ENCODE assay signal across 1 cellular context in the genomic region with DNA sequence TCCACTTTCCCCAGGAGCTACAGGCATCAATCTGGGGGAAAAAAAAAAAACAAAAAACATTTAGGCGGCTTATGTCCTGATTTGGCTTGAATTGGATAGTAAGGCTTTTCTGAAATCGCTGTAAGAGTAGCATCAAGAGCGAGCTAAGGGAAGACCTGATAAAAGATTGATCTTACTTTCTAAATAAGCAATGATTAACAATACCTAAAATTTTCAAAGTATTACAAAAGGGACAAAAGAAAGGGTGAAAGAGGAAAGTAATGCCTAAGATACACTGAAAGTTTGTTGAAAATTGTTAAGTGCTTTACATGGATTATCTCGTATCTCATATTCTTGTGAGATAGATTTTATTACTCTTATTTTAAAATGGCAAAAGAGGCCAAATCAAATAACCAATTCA.
TF ChIP-seq lines count a peak whose summit lies in the region.

No MANE protein-coding gene starts in this region.

TF ChIP-seq in K562, 482 proteins besides CTCF, POLR2A, EP300 and RAD21 (continued from another document):
- TF ChIP-seq, protein P1, sequence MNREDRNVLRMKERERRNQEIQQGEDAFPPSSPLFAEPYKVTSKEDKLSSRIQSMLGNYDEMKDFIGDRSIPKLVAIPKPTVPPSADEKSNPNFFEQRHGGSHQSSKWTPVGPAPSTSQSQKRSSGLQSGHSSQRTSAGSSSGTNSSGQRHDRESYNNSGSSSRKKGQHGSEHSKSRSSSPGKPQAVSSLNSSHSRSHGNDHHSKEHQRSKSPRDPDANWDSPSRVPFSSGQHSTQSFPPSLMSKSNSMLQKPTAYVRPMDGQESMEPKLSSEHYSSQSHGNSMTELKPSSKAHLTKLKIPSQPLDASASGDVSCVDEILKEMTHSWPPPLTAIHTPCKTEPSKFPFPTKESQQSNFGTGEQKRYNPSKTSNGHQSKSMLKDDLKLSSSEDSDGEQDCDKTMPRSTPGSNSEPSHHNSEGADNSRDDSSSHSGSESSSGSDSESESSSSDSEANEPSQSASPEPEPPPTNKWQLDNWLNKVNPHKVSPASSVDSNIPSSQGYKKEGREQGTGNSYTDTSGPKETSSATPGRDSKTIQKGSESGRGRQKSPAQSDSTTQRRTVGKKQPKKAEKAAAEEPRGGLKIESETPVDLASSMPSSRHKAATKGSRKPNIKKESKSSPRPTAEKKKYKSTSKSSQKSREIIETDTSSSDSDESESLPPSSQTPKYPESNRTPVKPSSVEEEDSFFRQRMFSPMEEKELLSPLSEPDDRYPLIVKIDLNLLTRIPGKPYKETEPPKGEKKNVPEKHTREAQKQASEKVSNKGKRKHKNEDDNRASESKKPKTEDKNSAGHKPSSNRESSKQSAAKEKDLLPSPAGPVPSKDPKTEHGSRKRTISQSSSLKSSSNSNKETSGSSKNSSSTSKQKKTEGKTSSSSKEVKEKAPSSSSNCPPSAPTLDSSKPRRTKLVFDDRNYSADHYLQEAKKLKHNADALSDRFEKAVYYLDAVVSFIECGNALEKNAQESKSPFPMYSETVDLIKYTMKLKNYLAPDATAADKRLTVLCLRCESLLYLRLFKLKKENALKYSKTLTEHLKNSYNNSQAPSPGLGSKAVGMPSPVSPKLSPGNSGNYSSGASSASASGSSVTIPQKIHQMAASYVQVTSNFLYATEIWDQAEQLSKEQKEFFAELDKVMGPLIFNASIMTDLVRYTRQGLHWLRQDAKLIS (CRISPR knock-in tag; IDR thresholded peaks at IDR 0.05): no peak
- 0 out of 2 replicates have a peak, but pooled peaks have one; percentile 46 for TF ChIP-seq ZNF707 (CRISPR knock-in tag; conservative IDR thresholded peaks at IDR 0.05)
- TF ChIP-seq MXI1 (IDR thresholded peaks at IDR 0.05; ENCODE audit: low read depth, low read length): 0 out of 2 replicates have a peak, but pooled peaks have one; percentile 37
- TF ChIP-seq PTTG1 (tag; IDR thresholded peaks at IDR 0.05; ENCODE audit: low read depth): no peak
- TF ChIP-seq POLR3G (IDR thresholded peaks at IDR 0.05; ENCODE audit: extremely low read depth, insufficient read length, insufficient replicate concordance): no peak
- TF ChIP-seq ESRRB (CRISPR knock-in tag; IDR thresholded peaks at IDR 0.05; ENCODE audit: borderline replicate concordance): no peak
- no peak for TF ChIP-seq C11orf30 (IDR thresholded peaks at IDR 0.05; ENCODE audit: low read depth)
- TF ChIP-seq, protein P2, sequence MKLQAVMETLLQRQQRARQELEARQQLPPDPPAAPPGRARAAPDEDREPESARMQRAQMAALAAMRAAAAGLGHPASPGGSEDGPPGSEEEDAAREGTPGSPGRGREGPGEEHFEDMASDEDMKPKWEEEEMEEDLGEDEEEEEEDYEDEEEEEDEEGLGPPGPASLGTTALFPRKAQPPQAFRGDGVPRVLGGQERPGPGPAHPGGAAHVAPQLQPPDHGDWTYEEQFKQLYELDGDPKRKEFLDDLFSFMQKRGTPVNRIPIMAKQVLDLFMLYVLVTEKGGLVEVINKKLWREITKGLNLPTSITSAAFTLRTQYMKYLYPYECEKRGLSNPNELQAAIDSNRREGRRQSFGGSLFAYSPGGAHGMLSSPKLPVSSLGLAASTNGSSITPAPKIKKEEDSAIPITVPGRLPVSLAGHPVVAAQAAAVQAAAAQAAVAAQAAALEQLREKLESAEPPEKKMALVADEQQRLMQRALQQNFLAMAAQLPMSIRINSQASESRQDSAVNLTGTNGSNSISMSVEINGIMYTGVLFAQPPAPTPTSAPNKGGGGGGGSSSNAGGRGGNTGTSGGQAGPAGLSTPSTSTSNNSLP (IDR thresholded peaks at IDR 0.05; ENCODE audit: borderline replicate concordance, low read depth, low read length): 0 out of 2 replicates have a peak, but pooled peaks have one; percentile 3
